In the genomic region with DNA sequence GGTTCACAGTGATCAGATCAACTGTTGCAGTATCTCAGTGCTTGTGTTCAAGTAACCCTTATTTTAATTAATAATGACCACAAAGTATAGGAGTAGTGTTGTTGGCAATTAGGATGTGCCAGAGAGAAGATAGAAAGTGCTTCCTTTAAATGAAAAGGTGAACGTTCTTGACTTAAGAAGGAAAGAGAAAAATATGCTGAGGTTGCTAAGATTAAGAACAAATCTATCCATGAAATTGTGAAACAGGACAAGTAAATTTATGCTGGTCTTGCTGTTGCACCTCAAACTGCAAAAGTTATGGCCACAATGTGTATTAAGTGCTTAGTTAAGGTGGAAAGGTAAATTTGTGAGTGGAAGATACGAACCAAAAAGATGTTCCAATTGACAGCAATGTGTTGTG, we compare ENCODE assay signal across 1 cellular context.
TF ChIP-seq lines count a peak whose summit lies in the region.

No MANE protein-coding gene starts in this region.

TF ChIP-seq in K562, 482 proteins besides CTCF, POLR2A, EP300 and RAD21 (continued from another document):
- no peak for TF ChIP-seq ESRRA (IDR thresholded peaks at IDR 0.05; ENCODE audit: borderline replicate concordance, low read depth)
